Comparison of ENCODE assay signal across 1 cellular context in genomic region chr18:46408334-46408987, GRCh38.
TF ChIP-seq lines count a peak whose summit lies in the region.

No MANE protein-coding gene starts in this region.

TF ChIP-seq in K562, 482 proteins besides CTCF, POLR2A, EP300 and RAD21 (continued from another document and continues in another):
- TF ChIP-seq ZBTB49 (CRISPR knock-in tag; IDR thresholded peaks at IDR 0.05; ENCODE audit: borderline replicate concordance) (no peak), ZNF717 (CRISPR knock-in tag; IDR thresholded peaks at IDR 0.05) (no peak), EGR1 (conservative IDR thresholded peaks at IDR 0.05) (no peak), NR4A1 (CRISPR knock-in tag; IDR thresholded peaks at IDR 0.05) (no peak), NR4A1 (tag; IDR thresholded peaks at IDR 0.05) (no peak), C11orf30 (IDR thresholded peaks at IDR 0.05; ENCODE audit: low read depth) (peak; percentile 35; the same call in 1 of the 2 replicates), NFE2 (IDR thresholded peaks at IDR 0.05; ENCODE audit: low read depth) (peak; percentile 57), TCF3 (CRISPR knock-in tag; IDR thresholded peaks at IDR 0.05) (peak; percentile 84), TRIM28 (IDR thresholded peaks at IDR 0.05) (peak; percentile 61; the same call in 1 of the 2 replicates), SMARCA4 (IDR thresholded peaks at IDR 0.05) (peak; percentile 90; the same call in 1 of the 2 replicates), ZNF12 (CRISPR knock-in tag; IDR thresholded peaks at IDR 0.05) (peak; percentile 86), ASH1L (IDR thresholded peaks at IDR 0.05; ENCODE audit: borderline replicate concordance, low read depth, partially characterized antibody) (no peak), ZFX (CRISPR knock-in tag; IDR thresholded peaks at IDR 0.05) (no peak), SMARCC2 (IDR thresholded peaks at IDR 0.05; ENCODE audit: low read depth) (peak; percentile 87; the same call in 1 of the 2 replicates), MAX (CRISPR knock-in tag; IDR thresholded peaks at IDR 0.05) (no peak), PHF20 (IDR thresholded peaks at IDR 0.05; ENCODE audit: partially characterized antibody) (no peak), MLLT1 (IDR thresholded peaks at IDR 0.05) (0 out of 4 replicates have a peak, but pooled peaks of 1 of the 2 experiments have one; percentile 28), AFF1 (IDR thresholded peaks at IDR 0.05; ENCODE audit: low read depth in 1 of 2, partially characterized antibody in 2 of 2) (peak in 1 of 2 experiments; percentile 27), TRIM24 (IDR thresholded peaks at IDR 0.05) (peak in 1 of 2 experiments; percentile 64; a peak in 1 of 4 replicates), JUND (IDR thresholded peaks at IDR 0.05; ENCODE audit: borderline replicate concordance, low read depth, low read length) (peak; percentile 97), JUND (tag; IDR thresholded peaks at IDR 0.05; ENCODE audit: borderline replicate concordance, low read depth, low read length) (peak; percentile 96; the same call in 2 of the 3 replicates), NFIC (IDR thresholded peaks at IDR 0.05) (0 out of 2 replicates have a peak, but pooled peaks have one; percentile 25), FOS (IDR thresholded peaks at IDR 0.05; ENCODE audit: extremely low read depth, insufficient read length) (peak; percentile 60), ZNF639 (CRISPR knock-in tag; conservative IDR thresholded peaks at IDR 0.05 in 1 of 2, IDR thresholded peaks at IDR 0.05 in 1 of 2) (0 out of 4 replicates have a peak, but pooled peaks of 1 of the 2 experiments have one; percentile 29), MAZ (CRISPR knock-in tag; conservative IDR thresholded peaks at IDR 0.05 in 1 of 2, IDR thresholded peaks at IDR 0.05 in 1 of 2) (peak in 1 of 2 experiments; percentile 29; a peak in 1 of 4 replicates), DIDO1 (tag; IDR thresholded peaks at IDR 0.05; ENCODE audit: low read depth) (no peak), ZNF766 (CRISPR knock-in tag; conservative IDR thresholded peaks at IDR 0.05) (peak; percentile 66), ZNF76 (CRISPR knock-in tag; IDR thresholded peaks at IDR 0.05; ENCODE audit: borderline replicate concordance) (no peak), HIVEP1 (CRISPR knock-in tag; IDR thresholded peaks at IDR 0.05) (no peak), ATF6 (CRISPR knock-in tag; IDR thresholded peaks at IDR 0.05) (no peak), NBN (IDR thresholded peaks at IDR 0.05; ENCODE audit: low read depth) (peak; percentile 28; the same call in 1 of the 2 replicates), ZEB2 (IDR thresholded peaks at IDR 0.05) (peak; percentile 70), RREB1 (CRISPR knock-in tag; IDR thresholded peaks at IDR 0.05) (no peak), ATF3 (IDR thresholded peaks at IDR 0.05) (peak; percentile 91), ATF3 (CRISPR knock-in tag; conservative IDR thresholded peaks at IDR 0.05) (no peak), SMARCA5 (IDR thresholded peaks at IDR 0.05) (no peak), CREM (IDR thresholded peaks at IDR 0.05; ENCODE audit: low read depth) (peak; percentile 32; the same call in 1 of the 2 replicates), NFRKB (IDR thresholded peaks at IDR 0.05; ENCODE audit: low read depth) (no peak), HDAC2 (IDR thresholded peaks at IDR 0.05) (peak; percentile 79; the same call in 1 of the 2 replicates), TAL1 (IDR thresholded peaks at IDR 0.05) (peak; percentile 87), ESRRA (IDR thresholded peaks at IDR 0.05; ENCODE audit: borderline replicate concordance, low read depth) (peak; percentile 83), POLR3A (IDR thresholded peaks at IDR 0.05; ENCODE audit: borderline replicate concordance, extremely low read depth, insufficient read depth, insufficient read length) (no peak), HDAC3 (IDR thresholded peaks at IDR 0.05; ENCODE audit: borderline replicate concordance, partially characterized antibody) (peak; percentile 26), MECOM (CRISPR knock-in tag; IDR thresholded peaks at IDR 0.05) (peak; percentile 97), CTBP1 (IDR thresholded peaks at IDR 0.05; ENCODE audit: borderline replicate concordance) (peak; percentile 99), ARNT (IDR thresholded peaks at IDR 0.05) (peak in 1 of 2 experiments; percentile 24; a peak in 1 of 4 replicates), CCNT2 (IDR thresholded peaks at IDR 0.05; ENCODE audit: borderline replicate concordance, extremely low read depth, insufficient read length, low read depth, low read length) (peak; percentile 88)
